In the genomic region with DNA sequence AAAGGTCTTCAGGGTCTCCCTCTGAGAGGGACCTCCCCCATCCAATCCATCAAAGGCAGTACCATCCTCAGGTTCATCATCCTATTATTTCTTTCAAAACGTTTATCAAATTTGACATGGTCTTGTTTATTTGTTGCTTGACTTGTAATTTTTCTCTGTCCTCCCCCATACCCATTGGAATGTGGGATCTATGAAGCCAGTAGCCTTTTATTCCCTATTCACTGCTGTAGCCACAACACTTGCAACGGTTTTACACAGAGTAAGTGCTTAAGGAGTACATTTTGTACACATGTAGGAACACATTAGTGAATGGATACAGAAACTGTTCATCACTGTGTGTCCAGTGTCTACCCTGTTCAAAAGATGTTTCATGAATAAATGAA, we compare ENCODE assay signal across 15 cellular contexts. TPM values are rescaled to one million over a fixed set of nuclear protein-coding genes. Genes with fewer than 3 reads are reported as not detected.
DNase-seq lines count a peak whose midpoint lies in the region; ATAC-seq and TF ChIP-seq lines count a peak whose summit lies in the region.
"Had no signal": no experiment of that assay in that cellular context is flagged by ENCODE, and none has a peak within 500 bp of the region (broad histone marks: within the 10 kb centered on the region; RNA-seq: fewer than 3 reads in every experiment).

No MANE protein-coding gene starts in this region.

- no CpG with 5 or more reads among the region's 2 CpGs for WGBS in IMR-90 (ENCODE audit: extremely low coverage in 2 of 2, insufficient read length in 1 of 2), 2 experiments
- WGBS in mesenchymal stem cell, result 75% methylated on average over 1 of the region's 2 CpGs

- peak overlapping the region; percentile 92 for H2BK20ac ChIP-seq in IMR-90 (ENCODE audit: low read depth, low read length)

- H3K4me1 Mint-ChIP-seq in activated T-cell treated with anti-CD3 and anti-CD28 coated beads, Interleukin-2, amount 50 U/mL, for 72 hours (ENCODE audit: low read depth), result peaks cover 20% of the 10 kb centered on the region
- H3K4me1 Mint-ChIP-seq: CD4-positive, CD25-positive, alpha-beta regulatory T cell had no signal

- H2BK120ac ChIP-seq in IMR-90 (ENCODE audit: low read depth, low read length) (peak overlapping the region; percentile 63), mesenchymal stem cell (ENCODE audit: low read depth, low read length) (no peak overlapping the region)

- peaks cover 31% of the 10 kb centered on the region for H3K27me3 Mint-ChIP-seq in activated T-cell treated with anti-CD3 and anti-CD28 coated beads, Interleukin-2, amount 50 U/mL, for 72 hours (ENCODE audit: low read depth)
- H3K27me3 Mint-ChIP-seq: CD4-positive, CD25-positive, alpha-beta regulatory T cell had no signal

- H2BK12ac ChIP-seq in mesenchymal stem cell (ENCODE audit: low read length in 2 of 2), result no peak overlapping the region

- H3K4me3 ChIP-seq in IMR-90 (ENCODE audit: insufficient read depth, low read depth, low read length), result no peak overlapping the region
- H3K4me3 ChIP-seq in astrocyte of the spinal cord (ENCODE audit: low read depth, low read length), result no peak overlapping the region
- H3K4me3 ChIP-seq in mesenchymal stem cell (ENCODE audit: insufficient read depth in 1 of 2, low read depth in 1 of 2, low read length in 2 of 2), result no peak overlapping the region
- no peak overlapping the region for H3K4me3 ChIP-seq in SJCRH30
- H3K4me3 ChIP-seq: SK-N-MC had no signal

- H4K91ac ChIP-seq in IMR-90 (ENCODE audit: insufficient read depth, low read depth, low read length) (peak overlapping the region; percentile 20), mesenchymal stem cell (ENCODE audit: low read length) (no peak overlapping the region)

- H3K27me3 ChIP-seq in IMR-90 (ENCODE audit: control insufficient read depth, insufficient read depth, low read length), result no peaks in the 10 kb centered on the region
- no peaks in the 10 kb centered on the region for H3K27me3 ChIP-seq in mesenchymal stem cell (ENCODE audit: control insufficient read depth in 1 of 2, insufficient read depth in 1 of 2, low read length in 2 of 2)
- no peaks in the 10 kb centered on the region for H3K27me3 ChIP-seq in SJCRH30

- peak overlapping the region; percentile 80 for H2BK5ac ChIP-seq in IMR-90 (ENCODE audit: low read depth, low read length, poor library complexity, severe bottlenecking)
- no peak overlapping the region for H2BK5ac ChIP-seq in mesenchymal stem cell (ENCODE audit: low read depth, low read length, poor library complexity, severe bottlenecking)

- no peaks in the 10 kb centered on the region for H3K36me3 ChIP-seq in IMR-90 (ENCODE audit: control insufficient read depth, insufficient read depth, low read length)
- no peaks in the 10 kb centered on the region for H3K36me3 ChIP-seq in mesenchymal stem cell (ENCODE audit: control insufficient read depth in 1 of 2, insufficient read depth in 2 of 2, low read depth in 1 of 2, low read length in 2 of 2)
- no peaks in the 10 kb centered on the region for H3K36me3 ChIP-seq in SJCRH30

- H3K9me1 ChIP-seq in IMR-90 (ENCODE audit: insufficient read depth, low read length), result peaks cover 9% of the 10 kb centered on the region

- H3K56ac ChIP-seq in IMR-90 (ENCODE audit: extremely low read depth, insufficient read depth, low read length), result peak overlapping the region; percentile 49

- no peak overlapping the region for H3K4me3 Mint-ChIP-seq in activated T-cell treated with anti-CD3 and anti-CD28 coated beads, Interleukin-2, amount 50 U/mL, for 72 hours
- H3K4me3 Mint-ChIP-seq: CD4-positive, CD25-positive, alpha-beta regulatory T cell had no signal

- TF ChIP-seq CTCF in IMR-90 (conservative IDR thresholded peaks at IDR 0.05; ENCODE audit: low read depth, low read length) (no peak), astrocyte of the spinal cord (IDR thresholded peaks at IDR 0.05; ENCODE audit: low read depth, low read length) (no peak)

- H4K5ac ChIP-seq in IMR-90 (ENCODE audit: low read depth, low read length), result peak overlapping the region; percentile 94

- H3K9me3 Mint-ChIP-seq in activated T-cell treated with anti-CD3 and anti-CD28 coated beads, Interleukin-2, amount 50 U/mL, for 72 hours, result no peaks in the 10 kb centered on the region

- peak overlapping the region; percentile 81 for H3K4me2 ChIP-seq in IMR-90 (ENCODE audit: low read depth, low read length)
- H3K4me2 ChIP-seq in mesenchymal stem cell (ENCODE audit: low read length, poor library complexity, severe bottlenecking), result no peak overlapping the region

- in situ Hi-C loops in IMR-90 (cut with MboI; ENCODE audit: low sequenced_read_pairs), result no loop called here
- in situ Hi-C loops in astrocyte of the spinal cord (cut with HindIII; ENCODE audit: low sequenced_read_pairs), result no loop called here

- H3K79me1 ChIP-seq in IMR-90 (ENCODE audit: low read depth in 1 of 2, low read length in 2 of 2) (no peaks in the 10 kb centered on the region), mesenchymal stem cell (replicated peaks; ENCODE audit: low read length, poor library complexity, severe bottlenecking) (no peaks in the 10 kb centered on the region)

- H2AK5ac ChIP-seq in IMR-90 (ENCODE audit: low read depth, low read length), result 0 out of 2 replicates have a peak overlapping the region, but pooled peaks have one; percentile 18
- no peak overlapping the region for H2AK5ac ChIP-seq in mesenchymal stem cell (ENCODE audit: low read length, severe bottlenecking)

- H3K27ac ChIP-seq in IMR-90 (ENCODE audit: insufficient read depth, low read length) (peak overlapping the region; percentile 88), mesenchymal stem cell (ENCODE audit: low read length, poor library complexity, severe bottlenecking) (no peak overlapping the region), SJCRH30 (no peak overlapping the region)

- H3K9ac ChIP-seq in IMR-90 (ENCODE audit: low read depth, low read length) (no peak overlapping the region), mesenchymal stem cell (ENCODE audit: low read length) (no peak overlapping the region)

- H3K18ac ChIP-seq in IMR-90 (ENCODE audit: low read depth, low read length), result peak overlapping the region; percentile 98
- H3K18ac ChIP-seq in mesenchymal stem cell (ENCODE audit: low read depth in 1 of 2, low read length in 2 of 2), result no peak overlapping the region

- H3K36me3 Mint-ChIP-seq in activated T-cell treated with anti-CD3 and anti-CD28 coated beads, Interleukin-2, amount 50 U/mL, for 72 hours (ENCODE audit: insufficient read depth in 2 of 2), result peaks cover 1% of the 10 kb centered on the region in 2 donors
- H3K36me3 Mint-ChIP-seq: CD4-positive, CD25-positive, alpha-beta regulatory T cell had no signal

- H2AFZ ChIP-seq in IMR-90 (replicated peaks; ENCODE audit: low read length, poor library complexity), result no peak overlapping the region
- H2AFZ ChIP-seq in mesenchymal stem cell (ENCODE audit: low read depth, low read length), result no peak overlapping the region

- intact Hi-C loops in IMR-90 (cut with micrococcal nuclease), result no loop called here

- H3K14ac ChIP-seq in IMR-90 (replicated peaks; ENCODE audit: low read depth, low read length), result peak overlapping the region; percentile 73; the same call in 1 of the 2 replicates
- H3K14ac ChIP-seq in mesenchymal stem cell (ENCODE audit: low read length in 2 of 2), result no peak overlapping the region

- ATAC-seq in IMR-90 (ENCODE audit: low read depth), result peak; percentile 49
- ATAC-seq in activated T-cell treated with anti-CD3 and anti-CD28 coated beads, Interleukin-2, amount 50 U/mL, for 72 hours (replicated peaks in 1 of 2), result no peak
- ATAC-seq: Panc1 had no signal

- no peak overlapping the region for H2AK9ac ChIP-seq in IMR-90 (replicated peaks; ENCODE audit: low read depth, low read length, poor library complexity)

- H3K23ac ChIP-seq in IMR-90 (ENCODE audit: low read depth, low read length) (peak overlapping the region; percentile 71; the same call in 1 of the 2 replicates), mesenchymal stem cell (ENCODE audit: low read length in 2 of 2) (no peak overlapping the region)

- dilution Hi-C loops in IMR-90 (cut with HindIII; ENCODE audit: low sequenced_read_pairs, unreplicated experiment), result no loop called here

- no peaks in the 10 kb centered on the region for H4K20me1 ChIP-seq in IMR-90 (ENCODE audit: insufficient read depth, low read length)

- peaks cover 17% of the 10 kb centered on the region for H3K4me1 ChIP-seq in IMR-90 (ENCODE audit: control insufficient read depth, insufficient read depth, low read length)
- H3K4me1 ChIP-seq in mesenchymal stem cell (ENCODE audit: control insufficient read depth, insufficient read depth, low read depth, low read length), result no peaks in the 10 kb centered on the region
- H3K4me1 ChIP-seq in SJCRH30, result no peaks in the 10 kb centered on the region

- TF ChIP-seq POLR2A in IMR-90 (IDR thresholded peaks at IDR 0.05; ENCODE audit: low read depth, low read length), result no peak

- H4K8ac ChIP-seq in IMR-90 (ENCODE audit: low read depth in 2 of 2, low read length in 2 of 2), result peak overlapping the region; percentile 14 to 33; a peak in 3 of 4 replicates
- no peak overlapping the region for H4K8ac ChIP-seq in mesenchymal stem cell (ENCODE audit: low read length)

- no peak for TF ChIP-seq RAD21 in IMR-90 (IDR thresholded peaks at IDR 0.05; ENCODE audit: low read length)

- CTCF ChIA-PET in IMR-90 (lab: Yijun Ruan, JAX), result no interaction called here

- BruUV-seq in IMR-90 (replicated peaks; lab: Mats Ljungman, UMichigan), result no TSS peak

- H3K27ac Mint-ChIP-seq in activated T-cell treated with anti-CD3 and anti-CD28 coated beads, Interleukin-2, amount 50 U/mL, for 72 hours, result no peak overlapping the region
- H3K27ac Mint-ChIP-seq: CD4-positive, CD25-positive, alpha-beta regulatory T cell had no signal

- POLR2A ChIA-PET in IMR-90 (lab: Charles Lee; ENCODE audit: unreplicated experiment), result no interaction called here

- H2BK15ac ChIP-seq in IMR-90 (ENCODE audit: low read depth, low read length), result peak overlapping the region; percentile 57; the same call in 2 of the 3 replicates
- no peak overlapping the region for H2BK15ac ChIP-seq in mesenchymal stem cell (ENCODE audit: low read depth, poor library complexity, severe bottlenecking)

- H3K9me3 ChIP-seq in IMR-90 (ENCODE audit: control insufficient read depth, insufficient read depth, low read length) (no peaks in the 10 kb centered on the region), mesenchymal stem cell (ENCODE audit: control insufficient read depth, low read length) (no peaks in the 10 kb centered on the region), SJCRH30 (replicated peaks) (no peaks in the 10 kb centered on the region)

- H3K4ac ChIP-seq in IMR-90 (ENCODE audit: low read depth, low read length) (peak overlapping the region; percentile 73), mesenchymal stem cell (ENCODE audit: low read depth in 1 of 2, low read length in 2 of 2) (no peak overlapping the region)

- no peak for DNase-seq in IMR-90
- peak; percentile 17 for DNase-seq in astrocyte of the spinal cord (ENCODE audit: low read depth, low spot score)
- DNase-seq in mesenchymal stem cell, result peak; percentile 8
- no peak for DNase-seq in activated T-cell treated with anti-CD3 and anti-CD28 coated beads, Interleukin-2, amount 50 U/mL, for 72 hours
- no peak for DNase-seq in activated T-cell treated with anti-CD3 and anti-CD28 coated beads, Interleukin-2, amount 50 U/mL, for 48 hours
- no peak for DNase-seq in activated gamma-delta T cell (lab: John Stamatoyannopoulos, UW)
- no peak for DNase-seq in SJCRH30
- DNase-seq: CD4-positive, CD25-positive, alpha-beta regulatory T cell; HCEC 1CT; KG1; NCI-H1436; NCI-H2029; NCI-H524 had no signal

RNA-seq across cellular contexts. Expression of gene IGF1, which starts 41.5 kb away (rescaled TPM):
- total RNA-seq in IMR-90 (2012; rRNA removed), result under 0.01 and 0.28 TPM in 2 replicates
- polyA plus RNA-seq in IMR-90 (2012; rRNA removed), result 0.12 and 0.19 TPM in 2 replicates
- polyA plus RNA-seq in IMR-90 (2012; cell fraction: cytosol; rRNA removed), result 0.19 TPM in 1 of 2 replicates, not detected in the other
- polyA plus RNA-seq in IMR-90 (2012; cell fraction: nucleus; rRNA removed; ENCODE audit: low replicate concordance), result 0.16 TPM in 1 of 2 replicates, not detected in the other
- not detected for polyA plus RNA-seq in mesenchymal stem cell (2013, experiment 1 of 2)
- polyA plus RNA-seq in mesenchymal stem cell (2013, experiment 2 of 2), result not detected
- total RNA-seq in activated T-cell treated with anti-CD3 and anti-CD28 coated beads, Interleukin-2, amount 50 U/mL, for 72 hours, result 1 to 10 TPM in 1 of 2 donors, under 1 TPM in 1; 0.79 to 2.0 TPM
- total RNA-seq in SJCRH30 (2014; rRNA removed; shearing (Covaris generic)), result 0.03 and 0.20 TPM in 2 replicates
- total RNA-seq: CD4-positive, CD25-positive, alpha-beta regulatory T cell had no signal
- polyA plus RNA-seq: CD4-positive, CD25-positive, alpha-beta regulatory T cell had no signal

Comparison
In these comparisons a context has a peak if more than half of its experiments do, and no peak if none do; other contexts are left out.
1. DNase-seq: peak in astrocyte of the spinal cord (single experiment) and mesenchymal stem cell (single experiment); none in IMR-90 (single experiment), activated T-cell treated with anti-CD3 and anti-CD28 coated beads, Interleukin-2, amount 50 U/mL, for 72 hours (0 of 2), activated T-cell treated with anti-CD3 and anti-CD28 coated beads, Interleukin-2, amount 50 U/mL, for 48 hours (0 of 2), activated gamma-delta T cell (single experiment) and SJCRH30 (0 of 2).